In genomic region chr1:31397360-31398095, GRCh38 we compare ENCODE assay signal across 1 cellular context.
TF ChIP-seq lines count a peak whose summit lies in the region.

No MANE protein-coding gene starts in this region.

TF ChIP-seq in IMR-90, 13 proteins besides CTCF, POLR2A, EP300 and RAD21 (continued from another document):
- no peak for TF ChIP-seq ELK1 (IDR thresholded peaks at IDR 0.05; ENCODE audit: borderline replicate concordance, low read depth, low read length)
- TF ChIP-seq MXI1 (IDR thresholded peaks at IDR 0.05; ENCODE audit: borderline replicate concordance, low read depth, low read length) = no peak
- no peak; the same call in 1 of the 2 replicates for TF ChIP-seq MAZ (IDR thresholded peaks at IDR 0.05; ENCODE audit: borderline replicate concordance, low read depth, low read length)
- no peak for TF ChIP-seq RCOR1 (IDR thresholded peaks at IDR 0.05; ENCODE audit: insufficient replicate concordance, low read length)
- no peak for TF ChIP-seq CHD1 (IDR thresholded peaks at IDR 0.05; ENCODE audit: low read depth, low read length)
- TF ChIP-seq MAFK (IDR thresholded peaks at IDR 0.05; ENCODE audit: low read depth, low read length) = no peak
- TF ChIP-seq RFX5 (IDR thresholded peaks at IDR 0.05; ENCODE audit: low read depth, low read length) = no peak
- TF ChIP-seq NFE2L2 (IDR thresholded peaks at IDR 0.05; ENCODE audit: low read depth, low read length) = no peak
- TF ChIP-seq SMC3 (IDR thresholded peaks at IDR 0.05; ENCODE audit: low read depth, low read length) = no peak
- no peak for TF ChIP-seq USF2 (IDR thresholded peaks at IDR 0.05; ENCODE audit: low read depth, low read length)
- TF ChIP-seq BHLHE40 (IDR thresholded peaks at IDR 0.05; ENCODE audit: low read depth, low read length) = no peak
- no peak for TF ChIP-seq FOS (IDR thresholded peaks at IDR 0.05; ENCODE audit: low read depth, low read length)
